In genomic region chr4:25863906-25864418, GRCh38 we compare ENCODE assay signal across 11 cellular contexts. TPM values are rescaled to one million over a fixed set of nuclear protein-coding genes. Genes with fewer than 3 reads are reported as not detected.
DNase-seq lines count a peak whose midpoint lies in the region; ATAC-seq and TF ChIP-seq lines count a peak whose summit lies in the region.
"Had no signal": no experiment of that assay in that cellular context is flagged by ENCODE, and none has a peak within 500 bp of the region (broad histone marks: within the 10 kb centered on the region; RNA-seq: fewer than 3 reads in every experiment).

No MANE protein-coding gene starts in this region.

- peaks cover 0 to 6% (median 0%) of the 10 kb centered on the region in 3 donors for H3K36me3 Mint-ChIP-seq in CD8-positive, alpha-beta memory T cell
- H3K36me3 Mint-ChIP-seq in nephron (ENCODE audit: low read depth), result no peaks in the 10 kb centered on the region

- H3K27me3 ChIP-seq in CD8-positive, alpha-beta memory T cell (ENCODE audit: insufficient read depth, low read length, poor library complexity, severe bottlenecking), result no peaks in the 10 kb centered on the region
- peaks cover 47% of the 10 kb centered on the region for H3K27me3 ChIP-seq in NT2/D1 (ENCODE audit: insufficient read depth, insufficient read length)
- H3K27me3 ChIP-seq in effector memory CD4-positive, alpha-beta T cell (replicated peaks; ENCODE audit: control insufficient read depth, insufficient read depth, low read length, poor library complexity, severe bottlenecking), result no peaks in the 10 kb centered on the region
- H3K27me3 ChIP-seq: breast epithelium had no signal

- H3K9ac ChIP-seq in NT2/D1 (ENCODE audit: insufficient read length, low read depth), result no peak overlapping the region

- peaks cover 32 to 35% (median 32%) of the 10 kb centered on the region in 3 donors for H3K4me1 Mint-ChIP-seq in CD8-positive, alpha-beta memory T cell
- peaks cover 42% of the 10 kb centered on the region for H3K4me1 Mint-ChIP-seq in nephron

- CTCF ChIA-PET in CD8-positive, alpha-beta memory T cell (lab: Charles Lee), result no interaction called here

- POLR2A ChIA-PET in CD8-positive, alpha-beta memory T cell (lab: Charles Lee), result no interaction called here

- H3K9me3 ChIP-seq in CD8-positive, alpha-beta memory T cell (ENCODE audit: low read length), result no peaks in the 10 kb centered on the region
- no peaks in the 10 kb centered on the region for H3K9me3 ChIP-seq in NT2/D1 (ENCODE audit: insufficient read depth, low read length)
- no peaks in the 10 kb centered on the region for H3K9me3 ChIP-seq in effector memory CD4-positive, alpha-beta T cell (ENCODE audit: control insufficient read depth, low read length)
- H3K9me3 ChIP-seq: breast epithelium had no signal

- no peak for DNase-seq in CD8-positive, alpha-beta memory T cell
- DNase-seq in NT2/D1 (ENCODE audit: low read depth, low spot score) (no peak), GM20000 (ENCODE audit: low spot score) (no peak)
- DNase-seq in effector memory CD4-positive, alpha-beta T cell, result no peak
- no peak for DNase-seq in NK-92 treated with Interleukin-12 subunit alpha and Interleukin-12 subunit beta, amount 100 ng/mL, for 24 hours (lab: John Stamatoyannopoulos, UW)
- DNase-seq: EL had no signal

- no peak overlapping the region for H3K27ac ChIP-seq in CD8-positive, alpha-beta memory T cell (ENCODE audit: low read depth, low read length)
- H3K27ac ChIP-seq in effector memory CD4-positive, alpha-beta T cell (ENCODE audit: insufficient read depth, low read length, poor library complexity, severe bottlenecking), result no peak overlapping the region
- H3K27ac ChIP-seq: breast epithelium had no signal

- TF ChIP-seq CTCF in nephron (IDR thresholded peaks at IDR 0.05; ENCODE audit: unreplicated experiment in 3 of 3) (no peak), GM20000 (IDR thresholded peaks at IDR 0.05; ENCODE audit: extremely low read depth, missing control alignments) (no peak)

- H3K36me3 ChIP-seq in CD8-positive, alpha-beta memory T cell (ENCODE audit: insufficient read depth, low read length), result no peaks in the 10 kb centered on the region
- H3K36me3 ChIP-seq in NT2/D1 (ENCODE audit: insufficient read depth, insufficient read length, low read length), result no peaks in the 10 kb centered on the region
- H3K36me3 ChIP-seq in effector memory CD4-positive, alpha-beta T cell (ENCODE audit: control insufficient read depth, insufficient read depth, low read length), result no peaks in the 10 kb centered on the region
- H3K36me3 ChIP-seq: breast epithelium had no signal

- H3K27me3 Mint-ChIP-seq in CD8-positive, alpha-beta memory T cell, result no peaks in the 10 kb centered on the region
- H3K27me3 Mint-ChIP-seq in nephron (ENCODE audit: low read depth), result peaks cover 68% of the 10 kb centered on the region

- ATAC-seq in esophagus mucosa, result no peak
- no peak for ATAC-seq in GM18498 (IDR thresholded peaks at IDR 0.05; ENCODE audit: unreplicated experiment)
- ATAC-seq: sciatic nerve had no signal

- peak overlapping the region; percentile 72 to 86 (median 84) for H3K4me3 Mint-ChIP-seq in CD8-positive, alpha-beta memory T cell
- peak overlapping the region; percentile 80 to 88 (median 86) for H3K4me3 Mint-ChIP-seq in nephron

- peaks cover 30% of the 10 kb centered on the region for H3K4me1 ChIP-seq in CD8-positive, alpha-beta memory T cell (ENCODE audit: insufficient read depth, low read length)
- no peaks in the 10 kb centered on the region for H3K4me1 ChIP-seq in NT2/D1 (ENCODE audit: insufficient read depth, insufficient read length)
- H3K4me1 ChIP-seq in effector memory CD4-positive, alpha-beta T cell (ENCODE audit: control insufficient read depth, insufficient read depth, low read length, poor library complexity, severe bottlenecking), result peaks cover 25% of the 10 kb centered on the region
- H3K4me1 ChIP-seq: breast epithelium had no signal

- H3K27ac Mint-ChIP-seq in CD8-positive, alpha-beta memory T cell, result peak overlapping the region in 2 of 8 donors; percentile 73 to 76
- H3K27ac Mint-ChIP-seq in nephron, result peak overlapping the region in 1 of 3 experiments; percentile 51

- H3K9me3 Mint-ChIP-seq in CD8-positive, alpha-beta memory T cell, result no peaks in the 10 kb centered on the region
- H3K9me3 Mint-ChIP-seq in nephron, result no peaks in the 10 kb centered on the region

- H3K4me3 ChIP-seq in CD8-positive, alpha-beta memory T cell (ENCODE audit: low read length), result no peak overlapping the region
- peak overlapping the region; percentile 45 for H3K4me3 ChIP-seq in NT2/D1 (ENCODE audit: insufficient read length, low read depth)
- peak overlapping the region; percentile 71 for H3K4me3 ChIP-seq in effector memory CD4-positive, alpha-beta T cell (ENCODE audit: insufficient read depth, low read depth, low read length, poor library complexity, severe bottlenecking)

RNA-seq across cellular contexts. Expression of gene SEL1L3, which starts 1.2 kb away (rescaled TPM):
- total RNA-seq in CD8-positive, alpha-beta memory T cell, result 10 to 100 TPM; 36.4 to 46.2 TPM
- polyA plus RNA-seq in CD8-positive, alpha-beta memory T cell, result 63.7 TPM
- total RNA-seq in esophagus mucosa, result 8.5 TPM

RNA-seq across cellular contexts. Expression of gene SMIM20, which starts 50.1 kb away (rescaled TPM):
- total RNA-seq in CD8-positive, alpha-beta memory T cell, result 10 to 100 TPM; 25.1 to 28.5 TPM
- polyA plus RNA-seq in CD8-positive, alpha-beta memory T cell, result 47.3 TPM
- 14.8 TPM for total RNA-seq in esophagus mucosa
